Comparison of ENCODE assay signal across 18 cellular contexts in the genomic region with DNA sequence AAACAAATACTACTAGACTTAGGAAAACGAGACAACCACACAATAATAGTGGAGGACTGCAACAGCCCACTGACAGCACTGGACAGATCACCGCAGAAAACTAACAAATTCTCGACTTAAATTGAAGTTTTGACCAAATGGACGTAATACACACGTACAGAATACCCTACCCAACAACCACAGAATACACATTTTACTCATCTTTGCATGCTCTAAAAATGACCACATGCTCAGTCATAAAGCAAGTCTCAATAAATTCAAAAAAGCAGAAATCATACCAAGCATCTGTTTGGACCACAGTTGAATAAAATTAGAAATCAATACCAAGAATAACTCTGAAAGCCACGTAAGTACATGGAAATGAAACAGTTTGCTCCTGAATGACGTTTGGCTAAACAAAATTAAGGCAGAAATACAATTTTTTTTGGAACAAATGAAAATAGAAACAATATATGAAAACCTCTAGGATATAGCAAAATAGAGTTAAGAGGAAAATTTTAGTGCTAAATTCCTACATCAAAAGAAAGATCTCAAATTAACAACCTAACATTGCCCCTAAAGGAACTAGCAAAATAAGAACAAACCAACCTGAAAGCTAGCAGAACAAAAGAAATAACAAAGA. TPM values are rescaled to one million over a fixed set of nuclear protein-coding genes. Genes with fewer than 3 reads are reported as not detected.
DNase-seq lines count a peak whose midpoint lies in the region; ATAC-seq and TF ChIP-seq lines count a peak whose summit lies in the region.
"Had no signal": no experiment of that assay in that cellular context is flagged by ENCODE, and none has a peak within 500 bp of the region (broad histone marks: within the 10 kb centered on the region; RNA-seq: fewer than 3 reads in every experiment).

No MANE protein-coding gene starts in this region.

- H2AK5ac ChIP-seq in trophoblast cell (ENCODE audit: low read length) = no peak overlapping the region

- H3K14ac ChIP-seq in trophoblast cell (ENCODE audit: low read length) = no peak overlapping the region

- peaks cover 31% of the 10 kb centered on the region for H3K36me3 Mint-ChIP-seq in T-helper 2 cell treated with Interferon-gamma antibody and Interleukin-4, amounts not matched to agents 5 μg/mL and 100 μg/mL, for 36 hours (ENCODE audit: low read depth)

- no peaks in the 10 kb centered on the region for H3K27me3 Mint-ChIP-seq in T-helper 2 cell treated with Interferon-gamma antibody and Interleukin-4, amounts not matched to agents 5 μg/mL and 100 μg/mL, for 36 hours (ENCODE audit: low read depth)
- H3K27me3 Mint-ChIP-seq: CD4-positive, alpha-beta T cell; central memory CD8-positive, alpha-beta T cell had no signal

- peak overlapping the region; percentile 58 for H3K27ac Mint-ChIP-seq in T-helper 2 cell treated with Interferon-gamma antibody and Interleukin-4, amounts not matched to agents 5 μg/mL and 100 μg/mL, for 36 hours
- H3K27ac Mint-ChIP-seq: CD4-positive, alpha-beta T cell had no signal

- H3K4me2 ChIP-seq in trophoblast cell (ENCODE audit: low read length) = no peak overlapping the region

- no peak overlapping the region for H3K9ac ChIP-seq in trophoblast cell (ENCODE audit: low read length)

- H3K9me3 Mint-ChIP-seq in T-helper 2 cell treated with Interferon-gamma antibody and Interleukin-4, amounts not matched to agents 5 μg/mL and 100 μg/mL, for 36 hours = peaks cover 13% of the 10 kb centered on the region
- H3K9me3 Mint-ChIP-seq: central memory CD8-positive, alpha-beta T cell had no signal

- no peaks in the 10 kb centered on the region for H3K79me2 ChIP-seq in trophoblast cell (ENCODE audit: control insufficient read depth, insufficient read depth, low read length, poor library complexity)

- no peak overlapping the region for H3K18ac ChIP-seq in trophoblast cell (ENCODE audit: low read length)

- no peak overlapping the region for H2AFZ ChIP-seq in trophoblast cell (ENCODE audit: insufficient read depth, low read length, poor library complexity)

- TF ChIP-seq POLR2A in thyroid gland (IDR thresholded peaks at IDR 0.05) = no peak

- H3K27me3 ChIP-seq in thyroid gland = no peaks in the 10 kb centered on the region
- no peaks in the 10 kb centered on the region for H3K27me3 ChIP-seq in trophoblast cell (ENCODE audit: insufficient read depth, low read length)
- H3K27me3 ChIP-seq: esophagus squamous epithelium, sigmoid colon, SJSA1, vagina had no signal

- intact Hi-C loops in thyroid gland (cut with DNase I) = no loop called here

- peak overlapping the region; percentile 30 for H3K4me3 Mint-ChIP-seq in T-helper 2 cell treated with Interferon-gamma antibody and Interleukin-4, amounts not matched to agents 5 μg/mL and 100 μg/mL, for 36 hours
- H3K4me3 Mint-ChIP-seq: CD4-positive, alpha-beta T cell; central memory CD8-positive, alpha-beta T cell had no signal

- H3K79me1 ChIP-seq in trophoblast cell (ENCODE audit: low read length) = no peaks in the 10 kb centered on the region

- no peaks in the 10 kb centered on the region for H3K4me1 ChIP-seq in thyroid gland
- peaks cover 6 to 11% of the 10 kb centered on the region in 2 experiments for H3K4me1 ChIP-seq in trophoblast cell (ENCODE audit: control insufficient read depth in 1 of 2, insufficient read depth in 2 of 2, low read length in 2 of 2)
- H3K4me1 ChIP-seq: SJSA1 had no signal

- no peak overlapping the region for H4K12ac ChIP-seq in trophoblast cell (ENCODE audit: low read depth, low read length)

- H3K27ac ChIP-seq in thyroid gland (no peak overlapping the region), trophoblast cell (ENCODE audit: low read depth, low read length) (no peak overlapping the region)
- H3K27ac ChIP-seq: esophagus squamous epithelium, sigmoid colon, SJSA1, vagina had no signal

- no peak overlapping the region for H3K23ac ChIP-seq in trophoblast cell (ENCODE audit: low read length)

- no peak overlapping the region for H2BK120ac ChIP-seq in trophoblast cell (ENCODE audit: insufficient read depth, low read length, poor library complexity)

- H2BK5ac ChIP-seq in trophoblast cell (ENCODE audit: low read depth, low read length, poor library complexity) = no peak overlapping the region

- WGBS in thyroid gland, 2 donors = 92 to 94% methylated on average over 7 of the region's 7 CpGs
- no CpG with 5 or more reads among the region's 7 CpGs for WGBS in trophoblast cell (ENCODE audit: extremely low coverage, insufficient coverage, insufficient read length)

- no peak overlapping the region for H3K4ac ChIP-seq in trophoblast cell (ENCODE audit: low read depth, low read length)

- no peak for DNase-seq in T-helper 2 cell treated with Interferon-gamma antibody and Interleukin-4, amounts not matched to agents 5 μg/mL and 100 μg/mL, for 36 hours (ENCODE audit: low spot score)
- DNase-seq in thyroid gland (no peak), NCI-H2171 (lab: John Stamatoyannopoulos, UW) (no peak), mucosa of gallbladder (ENCODE audit: low spot score) (no peak), trophoblast cell (no peak)
- DNase-seq: activated CD4-positive, CD25-positive, alpha-beta regulatory T cell treated with anti-CD3 and anti-CD28 coated beads, Interleukin-2, amount 50 U/mL, for 72 hours; activated naive CD4-positive, alpha-beta T cell; CD4-positive, alpha-beta T cell; esophagus squamous epithelium; GDM1; NCI-H748 treated with DMSO at 0.1 percent for 48 hours; sigmoid colon had no signal

- H3K36me3 ChIP-seq in thyroid gland (no peaks in the 10 kb centered on the region), trophoblast cell (ENCODE audit: control insufficient read depth in 1 of 2, insufficient read depth in 2 of 2, low read length in 2 of 2) (no peaks in the 10 kb centered on the region)
- H3K36me3 ChIP-seq: sigmoid colon, vagina had no signal

- no peaks in the 10 kb centered on the region for H3K9me3 ChIP-seq in thyroid gland
- no peaks in the 10 kb centered on the region for H3K9me3 ChIP-seq in trophoblast cell (ENCODE audit: insufficient read depth, low read depth, low read length)
- H3K9me3 ChIP-seq: esophagus squamous epithelium, sigmoid colon, SJSA1, vagina had no signal

- no peak overlapping the region for H4K91ac ChIP-seq in trophoblast cell (ENCODE audit: low read depth, low read length)

- ATAC-seq in GM18520 (IDR thresholded peaks at IDR 0.05; ENCODE audit: unreplicated experiment) (peak; percentile 80), GM21360 (IDR thresholded peaks at IDR 0.05; ENCODE audit: unreplicated experiment) (peak; percentile 83), HG03039 (IDR thresholded peaks at IDR 0.05; ENCODE audit: unreplicated experiment) (peak; percentile 85)

- H2BK12ac ChIP-seq in trophoblast cell (ENCODE audit: low read length) = no peak overlapping the region

- no peak overlapping the region for H3K4me3 ChIP-seq in thyroid gland (replicated peaks in 1 of 3)
- H3K4me3 ChIP-seq in trophoblast cell (ENCODE audit: low read depth, low read length) = no peak overlapping the region
- H3K4me3 ChIP-seq: esophagus squamous epithelium, sigmoid colon, SJSA1, vagina had no signal

- H4K8ac ChIP-seq in trophoblast cell (ENCODE audit: low read depth, low read length) = no peak overlapping the region

- TF ChIP-seq CTCF in thyroid gland (IDR thresholded peaks at IDR 0.05) = no peak

- H3K4me1 Mint-ChIP-seq in T-helper 2 cell treated with Interferon-gamma antibody and Interleukin-4, amounts not matched to agents 5 μg/mL and 100 μg/mL, for 36 hours (ENCODE audit: low read depth) = peaks cover 56% of the 10 kb centered on the region

RNA-seq across cellular contexts. Expression of gene MAPK8, which starts 30.6 kb away (rescaled TPM):
- total RNA-seq in thyroid gland (100 to 1,000 TPM in 2 of 4 donors, 10 to 100 TPM in 2; 76.2 to 165 (median 99.0) TPM), mucosa of gallbladder (40.0 TPM)
- polyA plus RNA-seq in trophoblast cell (2013) = 24.1 and 24.6 TPM in 2 replicates
